ENCODE assay signal across 7 cellular contexts in genomic region chr5:134849431-134849933, GRCh38. TPM values are rescaled to one million over a fixed set of nuclear protein-coding genes. Genes with fewer than 3 reads are reported as not detected.
DNase-seq lines count a peak whose midpoint lies in the region; ATAC-seq and TF ChIP-seq lines count a peak whose summit lies in the region.
"Not testable (repeated sequence)": the region's sequence is repeated elsewhere in the genome, so short reads cannot be mapped to it uniquely, and the experiment has no call there.

No MANE protein-coding gene starts in this region.

- H3K27me3 Mint-ChIP-seq in CD4-positive, CD25-positive, alpha-beta regulatory T cell; HFFc6 (ENCODE audit: insufficient read depth); T-helper 17 cell; activated T-helper 17 cell treated with anti-CD3 and anti-CD28 coated beads, Interleukin-2, amount 50 U/mL, for 72 hours; chondrocyte (ENCODE audit: low read depth); osteocyte (ENCODE audit: unreplicated experiment): not testable (repeated sequence)

- H3K9me3 Mint-ChIP-seq in CD4-positive, CD25-positive, alpha-beta regulatory T cell; HFFc6; activated T-helper 17 cell treated with anti-CD3 and anti-CD28 coated beads, Interleukin-2, amount 50 U/mL, for 72 hours; chondrocyte (ENCODE audit: low read depth); osteocyte (ENCODE audit: unreplicated experiment): not testable (repeated sequence)

- H3K9me3 ChIP-seq in CD4-positive, CD25-positive, alpha-beta regulatory T cell (ENCODE audit: control insufficient read depth in 2 of 2, low read length in 2 of 2); T-helper 17 cell (ENCODE audit: control insufficient read depth, low read length, poor library complexity, severe bottlenecking); muscle layer of duodenum (ENCODE audit: control insufficient read depth in 1 of 2, low read length in 2 of 2): not testable (repeated sequence)

- peaks cover 11% of the 10 kb centered on the region for H3K36me3 Mint-ChIP-seq in CD4-positive, CD25-positive, alpha-beta regulatory T cell
- peaks cover 20% of the 10 kb centered on the region for H3K36me3 Mint-ChIP-seq in HFFc6 (ENCODE audit: low read depth)
- H3K36me3 Mint-ChIP-seq in T-helper 17 cell (ENCODE audit: low read depth); chondrocyte (ENCODE audit: low read depth): not testable (repeated sequence)
- peaks cover 82% of the 10 kb centered on the region for H3K36me3 Mint-ChIP-seq in activated T-helper 17 cell treated with anti-CD3 and anti-CD28 coated beads, Interleukin-2, amount 50 U/mL, for 72 hours (ENCODE audit: low read depth)
- H3K36me3 Mint-ChIP-seq in osteocyte (ENCODE audit: unreplicated experiment) = peaks cover 16% of the 10 kb centered on the region

- not testable (repeated sequence) for H3K27ac ChIP-seq in CD4-positive, CD25-positive, alpha-beta regulatory T cell (ENCODE audit: insufficient read depth, low read length, poor library complexity, severe bottlenecking)
- H3K27ac ChIP-seq in muscle layer of duodenum (ENCODE audit: low read length) = peak overlapping the region; percentile 8

- H3K4me1 ChIP-seq in CD4-positive, CD25-positive, alpha-beta regulatory T cell (ENCODE audit: control insufficient read depth, insufficient read depth, low read length, poor library complexity, severe bottlenecking) = peaks cover 32% of the 10 kb centered on the region
- H3K4me1 ChIP-seq in muscle layer of duodenum (ENCODE audit: control insufficient read depth in 1 of 2, insufficient read depth in 2 of 2, low read length in 2 of 2) = peaks cover 7 to 26% of the 10 kb centered on the region in 2 donors

- H3K4me3 ChIP-seq in CD4-positive, CD25-positive, alpha-beta regulatory T cell (ENCODE audit: low read depth, low read length); muscle layer of duodenum (ENCODE audit: low read depth in 1 of 2, low read length in 2 of 2): not testable (repeated sequence)

- ATAC-seq in CD4-positive, CD25-positive, alpha-beta regulatory T cell (ENCODE audit: low read depth in 2 of 2); T-helper 17 cell; activated T-helper 17 cell treated with anti-CD3 and anti-CD28 coated beads, Interleukin-2, amount 50 U/mL, for 72 hours (replicated peaks): not testable (repeated sequence)

- not testable (repeated sequence) for TF ChIP-seq CTCF in HFFc6 (IDR thresholded peaks at IDR 0.05); chondrocyte (IDR thresholded peaks at IDR 0.05); osteocyte (IDR thresholded peaks at IDR 0.05)

- H3K4me1 Mint-ChIP-seq in CD4-positive, CD25-positive, alpha-beta regulatory T cell = peaks cover 23 to 71% (median 39%) of the 10 kb centered on the region in 4 donors
- H3K4me1 Mint-ChIP-seq in HFFc6 (ENCODE audit: low read depth) (peaks cover 44% of the 10 kb centered on the region), T-helper 17 cell (peaks cover 19% of the 10 kb centered on the region), chondrocyte (ENCODE audit: low read depth) (peaks cover 61% of the 10 kb centered on the region), osteocyte (ENCODE audit: unreplicated experiment) (peaks cover 48% of the 10 kb centered on the region)
- not testable (repeated sequence) for H3K4me1 Mint-ChIP-seq in activated T-helper 17 cell treated with anti-CD3 and anti-CD28 coated beads, Interleukin-2, amount 50 U/mL, for 72 hours

- H3K27me3 ChIP-seq in CD4-positive, CD25-positive, alpha-beta regulatory T cell (ENCODE audit: control insufficient read depth, insufficient read depth, low read length); muscle layer of duodenum (ENCODE audit: low read depth, low read length): not testable (repeated sequence)

- H3K4me3 Mint-ChIP-seq in CD4-positive, CD25-positive, alpha-beta regulatory T cell = peak overlapping the region in 3 of 4 donors; percentile 4 to 61 (median 52)
- not testable (repeated sequence) for H3K4me3 Mint-ChIP-seq in HFFc6
- H3K4me3 Mint-ChIP-seq in T-helper 17 cell (peak overlapping the region; percentile 45), chondrocyte (ENCODE audit: unreplicated experiment) (peak overlapping the region; percentile 50), osteocyte (ENCODE audit: unreplicated experiment) (peak overlapping the region; percentile 35)
- H3K4me3 Mint-ChIP-seq in activated T-helper 17 cell treated with anti-CD3 and anti-CD28 coated beads, Interleukin-2, amount 50 U/mL, for 72 hours = peak overlapping the region; percentile 4

- H3K27ac Mint-ChIP-seq in CD4-positive, CD25-positive, alpha-beta regulatory T cell = peak overlapping the region in 1 of 3 donors; percentile 29
- H3K27ac Mint-ChIP-seq in HFFc6 (peak overlapping the region; percentile 8; the same call in 1 of the 2 replicates), T-helper 17 cell (peak overlapping the region; percentile 71), chondrocyte (ENCODE audit: unreplicated experiment) (peak overlapping the region; percentile 89)
- H3K27ac Mint-ChIP-seq in activated T-helper 17 cell treated with anti-CD3 and anti-CD28 coated beads, Interleukin-2, amount 50 U/mL, for 72 hours; osteocyte (ENCODE audit: unreplicated experiment): not testable (repeated sequence)

- not testable (repeated sequence) for DNase-seq in CD4-positive, CD25-positive, alpha-beta regulatory T cell; HFFc6; T-helper 17 cell; chondrocyte (ENCODE audit: low spot score); osteocyte (ENCODE audit: extremely low spot score, unreplicated experiment)

- H3K36me3 ChIP-seq in CD4-positive, CD25-positive, alpha-beta regulatory T cell (ENCODE audit: control insufficient read depth, insufficient read depth, low read length) = peaks cover 13% of the 10 kb centered on the region
- not testable (repeated sequence) for H3K36me3 ChIP-seq in muscle layer of duodenum (ENCODE audit: control insufficient read depth in 1 of 2, insufficient read depth in 2 of 2, low read length in 2 of 2)

RNA-seq across cellular contexts. Expression of gene C5orf24, which starts 3.7 kb away (rescaled TPM):
- 31.4 TPM for total RNA-seq in CD4-positive, CD25-positive, alpha-beta regulatory T cell
- 1 to 10 TPM; 6.5 to 7.4 (median 6.9) TPM for polyA plus RNA-seq in CD4-positive, CD25-positive, alpha-beta regulatory T cell
- total RNA-seq in HFFc6 (2021; fragmentation: NEBNext Ultra II Directional; extraction: Animal tissue kit (Norgen Biotek cat#: 25700)) = 10 to 100 TPM; 48.8 to 61.5 (median 57.6) TPM
- total RNA-seq in T-helper 17 cell = 10 to 100 TPM; 23.9 to 29.5 TPM
- 10 to 100 TPM; 32.4 to 38.0 TPM for total RNA-seq in activated T-helper 17 cell treated with anti-CD3 and anti-CD28 coated beads, Interleukin-2, amount 50 U/mL, for 72 hours
- 98.7 to 121 TPM (median 109 TPM) in 3 replicates for total RNA-seq in chondrocyte
- total RNA-seq in osteocyte = 81.7 and 81.8 TPM in 2 replicates

RNA-seq across cellular contexts. Expression of gene TXNDC15, which starts 24.7 kb away (rescaled TPM):
- total RNA-seq in CD4-positive, CD25-positive, alpha-beta regulatory T cell = 33.9 TPM
- 10 to 100 TPM; 15.4 to 23.1 (median 17.2) TPM for polyA plus RNA-seq in CD4-positive, CD25-positive, alpha-beta regulatory T cell
- 100 to 1,000 TPM; 106 to 127 (median 125) TPM for total RNA-seq in HFFc6 (2021; fragmentation: NEBNext Ultra II Directional; extraction: Animal tissue kit (Norgen Biotek cat#: 25700))
- total RNA-seq in T-helper 17 cell (10 to 100 TPM; 31.5 to 36.5 TPM), chondrocyte (73.0 to 102 TPM (median 79.9 TPM) in 3 replicates), osteocyte (68.2 and 75.7 TPM in 2 replicates)
- total RNA-seq in activated T-helper 17 cell treated with anti-CD3 and anti-CD28 coated beads, Interleukin-2, amount 50 U/mL, for 72 hours = 10 to 100 TPM; 32.5 to 38.8 TPM

RNA-seq across cellular contexts. Expression of gene PCBD2, which starts 55.4 kb away (rescaled TPM):
- 10.6 TPM for total RNA-seq in CD4-positive, CD25-positive, alpha-beta regulatory T cell
- 10 to 100 TPM; 10.3 to 12.5 (median 11.5) TPM for polyA plus RNA-seq in CD4-positive, CD25-positive, alpha-beta regulatory T cell
- total RNA-seq in HFFc6 (2021; fragmentation: NEBNext Ultra II Directional; extraction: Animal tissue kit (Norgen Biotek cat#: 25700)) = 10 to 100 TPM in 3 of 6 experiments, 1 to 10 TPM in 3; 8.6 to 11.4 (median 10.0) TPM
- total RNA-seq in T-helper 17 cell (10 to 100 TPM in 1 of 2 donors, 1 to 10 TPM in 1; 9.0 to 10.9 TPM), chondrocyte (8.3 to 9.0 TPM (median 8.8 TPM) in 3 replicates), osteocyte (8.5 and 11.8 TPM in 2 replicates)
- total RNA-seq in activated T-helper 17 cell treated with anti-CD3 and anti-CD28 coated beads, Interleukin-2, amount 50 U/mL, for 72 hours = 10 to 100 TPM in 1 of 2 donors, 1 to 10 TPM in 1; 7.8 to 11.2 TPM
